ENCODE assay signal across 8 cellular contexts in genomic region chr18:22378672-22379282, GRCh38. TPM values are rescaled to one million over a fixed set of nuclear protein-coding genes. Genes with fewer than 3 reads are reported as not detected.
DNase-seq lines count a peak whose midpoint lies in the region; FAIRE-seq and TF ChIP-seq lines count a peak whose summit lies in the region.

No MANE protein-coding gene starts in this region.

- H3K36me3 ChIP-seq in testis (ENCODE audit: low read depth, missing control alignments) = no peaks in the 10 kb centered on the region

- FAIRE-seq in H54 (lab: Jason Lieb, UNC) = no peak

- H3K27me3 ChIP-seq in testis = no peaks in the 10 kb centered on the region

- H3K4me3 Mint-ChIP-seq in glutamatergic neuron (ENCODE audit: unreplicated experiment) = no peak overlapping the region

- H3K27ac ChIP-seq in testis = no peak overlapping the region

- WGBS in testis, 2 donors = 64 to 71% methylated on average over 2 of the region's 2 CpGs

- no peaks in the 10 kb centered on the region for H3K4me1 Mint-ChIP-seq in glutamatergic neuron (ENCODE audit: low read depth, unreplicated experiment)

- H3K4me3 ChIP-seq in testis = no peak overlapping the region

- no peak for TF ChIP-seq POLR2A in H54 (IDR thresholded peaks at IDR 0.05; ENCODE audit: low read depth, low read length)
- no peak for TF ChIP-seq POLR2A in testis (IDR thresholded peaks at IDR 0.05)

- no peaks in the 10 kb centered on the region for H3K9me3 ChIP-seq in testis

- intact Hi-C loops in testis (cut with DNase I; ENCODE audit: low total_unique reads) = no loop called here

- no peaks in the 10 kb centered on the region for H3K27me3 Mint-ChIP-seq in glutamatergic neuron (ENCODE audit: unreplicated experiment)

- H3K27ac Mint-ChIP-seq in glutamatergic neuron (ENCODE audit: unreplicated experiment) = no peak overlapping the region

- TF ChIP-seq CTCF in glutamatergic neuron (IDR thresholded peaks at IDR 0.05; ENCODE audit: partially characterized antibody, unreplicated experiment) (peak; percentile 46), testis (IDR thresholded peaks at IDR 0.05) (peak; percentile 18 to 48 (median 26))

- no peaks in the 10 kb centered on the region for H3K36me3 Mint-ChIP-seq in glutamatergic neuron (ENCODE audit: unreplicated experiment)

- no peaks in the 10 kb centered on the region for H3K4me1 ChIP-seq in testis

- no peaks in the 10 kb centered on the region for H3K9me3 Mint-ChIP-seq in glutamatergic neuron (ENCODE audit: unreplicated experiment)

- DNase-seq in AG20443 (ENCODE audit: low spot score) (peak; percentile 61), H54 (ENCODE audit: insufficient read length, low spot score) (peak; percentile 15), SKM-1 treated with dmso at 0.1 percent for 144 hours (lab: John Stamatoyannopoulos, UW; ENCODE audit: unreplicated experiment) (peak; percentile 38), glutamatergic neuron (peak; percentile 27), testis (peak; percentile 70), cortex of kidney (lab: John Stamatoyannopoulos, UW) (no peak), NCI-H748 (lab: John Stamatoyannopoulos, UW; ENCODE audit: unreplicated experiment) (no peak), NCI-H187 treated with DMSO at 0.1 percent for 48 hours (lab: John Stamatoyannopoulos, UW) (no peak)

RNA-seq across cellular contexts. Expression of gene CTAGE1, which starts 38.9 kb away (rescaled TPM):
- total RNA-seq in glutamatergic neuron (ENCODE audit: unreplicated experiment) (not detected), testis (10 to 100 TPM in 1 of 2 donors, 1 to 10 TPM in 1; 4.2 to 19.6 TPM)
- polyA plus RNA-seq in testis (ENCODE audit: insufficient read depth, low read depth, low replicate concordance) = 5.2 TPM

Comparison
In these comparisons a context has a peak if more than half of its experiments do, and no peak if none do; other contexts are left out.
1. DNase-seq: peak in AG20443 (single experiment), H54 (single experiment), SKM-1 treated with dmso at 0.1 percent for 144 hours (single experiment), glutamatergic neuron (single experiment) and testis (single experiment); none in cortex of kidney (single experiment), NCI-H748 (single experiment) and NCI-H187 treated with DMSO at 0.1 percent for 48 hours (single experiment).